8 cellular contexts compared by ENCODE assay signal in genomic region chr1:204503122-204503912, GRCh38. TPM values are rescaled to one million over a fixed set of nuclear protein-coding genes. Genes with fewer than 3 reads are reported as not detected.
DNase-seq lines count a peak whose midpoint lies in the region; ATAC-seq and TF ChIP-seq lines count a peak whose summit lies in the region.

No MANE protein-coding gene starts in this region.

- DNase-seq in natural killer cell (no peak), NCI-H1436 (lab: John Stamatoyannopoulos, UW) (peak; percentile 84), SKM-1 (lab: John Stamatoyannopoulos, UW; ENCODE audit: unreplicated experiment) (peak; percentile 84), fibroblast of mammary gland (ENCODE audit: low read depth) (peak; percentile 78), progenitor cell of endocrine pancreas (ENCODE audit: low spot score, unreplicated experiment) (no peak), HK-2 (ENCODE audit: unreplicated experiment) (no peak)
- DNase-seq in natural killer cell treated with Interleukin-12 subunit alpha and Interleukin-12 subunit beta and Interleukin-15 and Interleukin-18, amount 100 ng/mL, for 72 hours (ENCODE audit: low spot score), result no peak

- H3K4me1 Mint-ChIP-seq in natural killer cell (peaks cover 33 to 34% of the 10 kb centered on the region in 2 donors), progenitor cell of endocrine pancreas (ENCODE audit: low read depth) (peaks cover 16% of the 10 kb centered on the region)
- H3K4me1 Mint-ChIP-seq in natural killer cell treated with Interleukin-12 subunit alpha and Interleukin-12 subunit beta and Interleukin-15 and Interleukin-18, amount 100 ng/mL, for 72 hours (ENCODE audit: low read depth in 2 of 2), result peaks cover 33 to 34% of the 10 kb centered on the region in 2 donors

- H3K36me3 Mint-ChIP-seq in natural killer cell (peaks cover 15% of the 10 kb centered on the region), progenitor cell of endocrine pancreas (ENCODE audit: insufficient read depth) (peaks cover 2% of the 10 kb centered on the region)
- no peaks in the 10 kb centered on the region for H3K36me3 Mint-ChIP-seq in natural killer cell treated with Interleukin-12 subunit alpha and Interleukin-12 subunit beta and Interleukin-15 and Interleukin-18, amount 100 ng/mL, for 72 hours

- H3K4me3 Mint-ChIP-seq in natural killer cell, result peak overlapping the region; percentile 75
- H3K4me3 Mint-ChIP-seq in natural killer cell treated with Interleukin-12 subunit alpha and Interleukin-12 subunit beta and Interleukin-15 and Interleukin-18, amount 100 ng/mL, for 72 hours, result no peak overlapping the region
- H3K4me3 Mint-ChIP-seq in progenitor cell of endocrine pancreas (ENCODE audit: low read depth), result peak overlapping the region; percentile 35

- peak in 1 of 3 donors; percentile 18 for ATAC-seq in natural killer cell
- no peak for ATAC-seq in natural killer cell treated with Interleukin-12 subunit alpha and Interleukin-12 subunit beta and Interleukin-15 and Interleukin-18, amount 100 ng/mL, for 72 hours
- ATAC-seq in HG03460 (IDR thresholded peaks at IDR 0.05; ENCODE audit: unreplicated experiment), result no peak

- peaks cover 6 to 12% of the 10 kb centered on the region in 2 donors for H3K27me3 Mint-ChIP-seq in natural killer cell (ENCODE audit: low read depth in 2 of 2)
- no peaks in the 10 kb centered on the region for H3K27me3 Mint-ChIP-seq in natural killer cell treated with Interleukin-12 subunit alpha and Interleukin-12 subunit beta and Interleukin-15 and Interleukin-18, amount 100 ng/mL, for 72 hours
- H3K27me3 Mint-ChIP-seq in progenitor cell of endocrine pancreas, result peaks cover 5% of the 10 kb centered on the region

- no peak overlapping the region for H3K4me3 ChIP-seq in fibroblast of mammary gland (ENCODE audit: control insufficient read depth, low read depth, low read length)

- peak overlapping the region; percentile 51 to 84 for H3K27ac Mint-ChIP-seq in natural killer cell
- H3K27ac Mint-ChIP-seq in natural killer cell treated with Interleukin-12 subunit alpha and Interleukin-12 subunit beta and Interleukin-15 and Interleukin-18, amount 100 ng/mL, for 72 hours, result no peak overlapping the region
- H3K27ac Mint-ChIP-seq in progenitor cell of endocrine pancreas, result peak overlapping the region; percentile 0

- peaks cover 0 to 2% of the 10 kb centered on the region in 2 donors for H3K9me3 Mint-ChIP-seq in natural killer cell
- no peaks in the 10 kb centered on the region for H3K9me3 Mint-ChIP-seq in natural killer cell treated with Interleukin-12 subunit alpha and Interleukin-12 subunit beta and Interleukin-15 and Interleukin-18, amount 100 ng/mL, for 72 hours
- H3K9me3 Mint-ChIP-seq in progenitor cell of endocrine pancreas (ENCODE audit: low read depth), result no peaks in the 10 kb centered on the region

- intact Hi-C loops in natural killer cell (cut with micrococcal nuclease), result loop anchor here (1.0 to 2.0 kb wide), 3 partner anchors 57 to 341 kb away; no protein-coding TSS in a partner anchor

- TF ChIP-seq CTCF in natural killer cell (IDR thresholded peaks at IDR 0.05) (peak; percentile 76), fibroblast of mammary gland (conservative IDR thresholded peaks at IDR 0.05; ENCODE audit: control insufficient read depth, insufficient read depth, low read depth, low read length) (peak; percentile 65), progenitor cell of endocrine pancreas (IDR thresholded peaks at IDR 0.05; ENCODE audit: unreplicated experiment) (peak; percentile 85)

RNA-seq across cellular contexts. Expression of gene PIK3C2B, which starts 8.7 kb away (rescaled TPM):
- total RNA-seq in natural killer cell, result 10 to 100 TPM; 18.1 to 34.8 (median 29.5) TPM
- total RNA-seq in natural killer cell treated with Interleukin-12 subunit alpha and Interleukin-12 subunit beta and Interleukin-15 and Interleukin-18, amount 100 ng/mL, for 72 hours, result 10 to 100 TPM; 14.2 to 28.7 TPM
- total RNA-seq in progenitor cell of endocrine pancreas, result 62.2 and 62.7 TPM in 2 replicates

RNA-seq across cellular contexts. Expression of gene MDM4, which starts 12.9 kb away (rescaled TPM):
- total RNA-seq in natural killer cell (100 to 1,000 TPM; 295 to 324 (median 296) TPM), progenitor cell of endocrine pancreas (123 and 127 TPM in 2 replicates)
- 100 to 1,000 TPM; 104 to 151 TPM for total RNA-seq in natural killer cell treated with Interleukin-12 subunit alpha and Interleukin-12 subunit beta and Interleukin-15 and Interleukin-18, amount 100 ng/mL, for 72 hours

Comparison
In these comparisons a context has a peak if more than half of its experiments do, and no peak if none do; other contexts are left out.
1. H3K27ac Mint-ChIP-seq: peak in natural killer cell (2 of 2) and progenitor cell of endocrine pancreas (single experiment); none in natural killer cell treated with Interleukin-12 subunit alpha and Interleukin-12 subunit beta and Interleukin-15 and Interleukin-18, amount 100 ng/mL, for 72 hours (0 of 2).
2. DNase-seq: peak in NCI-H1436 (single experiment), SKM-1 (single experiment) and fibroblast of mammary gland (single experiment); none in natural killer cell (single experiment), natural killer cell treated with Interleukin-12 subunit alpha and Interleukin-12 subunit beta and Interleukin-15 and Interleukin-18, amount 100 ng/mL, for 72 hours (single experiment), progenitor cell of endocrine pancreas (single experiment) and HK-2 (single experiment).
3. Peak in every context shown above with its lines, with median percentiles within 50 percentile points of each other: CTCF ChIP-seq.